26 cellular contexts compared by ENCODE assay signal in genomic region chr12:109619002-109619604, GRCh38.
"Had no signal": no experiment of that assay in that cellular context is flagged by ENCODE, and none has a peak within 500 bp of the region (broad histone marks: within the 10 kb centered on the region; RNA-seq: fewer than 3 reads in every experiment).

No MANE protein-coding gene starts in this region.

- H3K27me3 ChIP-seq: testis, upper lobe of right lung, vagina had no signal

- H3K9ac ChIP-seq: parathyroid adenoma had no signal

- H2AFZ ChIP-seq: parathyroid adenoma had no signal

- H3K4me3 ChIP-seq: coronary artery, gastrocnemius medialis, heart right ventricle, mucosa of descending colon, prostate gland, sigmoid colon, skin epidermis, testis, tibial nerve, upper lobe of right lung, vagina had no signal

- H3K79me2 ChIP-seq: parathyroid adenoma had no signal

- H3K9me3 ChIP-seq: gastrocnemius medialis, heart right ventricle, mucosa of descending colon, prostate gland, sigmoid colon, testis, tibial nerve, upper lobe of right lung, vagina had no signal

- H3K4me1 ChIP-seq: gastrocnemius medialis, parathyroid adenoma, prostate gland, sigmoid colon, testis, upper lobe of right lung, vagina had no signal

- DNase-seq: effector CD8-positive, alpha-beta T cell; gastrocnemius medialis; heart right ventricle; hypothalamus; kidney glomerular epithelial cell; mammary epithelial cell; mucosa of descending colon; occipital lobe; retina; sigmoid colon; stimulated activated CD4-positive, alpha-beta T cell treated with anti-CD3 and anti-CD28 coated beads, Interleukin-2, amount 100 ng/mL, for 24 hours; stimulated activated CD4-positive, alpha-beta T cell treated with anti-CD3 and anti-CD28 coated beads, Interleukin-4, amount 100 ng/mL, for 4 hours; stimulated activated naive CD4-positive, alpha-beta T cell; testis; upper lobe of right lung had no signal

- H3K27ac ChIP-seq: coronary artery, gastrocnemius medialis, heart right ventricle, parathyroid adenoma, prostate gland, sigmoid colon, skin epidermis, testis, tibial nerve, upper lobe of right lung, vagina had no signal

- ATAC-seq: esophagus mucosa; gastrocnemius medialis; heart right ventricle; left lobe of liver; mucosa of descending colon; naive thymus-derived CD8-positive, alpha-beta T cell; upper lobe of right lung had no signal

- FAIRE-seq: endometrium, islet of Langerhans had no signal

- H3K36me3 ChIP-seq: gastrocnemius medialis, heart right ventricle, prostate gland, sigmoid colon, tibial nerve, upper lobe of right lung, vagina had no signal
